18 cellular contexts compared by ENCODE assay signal in the genomic region with DNA sequence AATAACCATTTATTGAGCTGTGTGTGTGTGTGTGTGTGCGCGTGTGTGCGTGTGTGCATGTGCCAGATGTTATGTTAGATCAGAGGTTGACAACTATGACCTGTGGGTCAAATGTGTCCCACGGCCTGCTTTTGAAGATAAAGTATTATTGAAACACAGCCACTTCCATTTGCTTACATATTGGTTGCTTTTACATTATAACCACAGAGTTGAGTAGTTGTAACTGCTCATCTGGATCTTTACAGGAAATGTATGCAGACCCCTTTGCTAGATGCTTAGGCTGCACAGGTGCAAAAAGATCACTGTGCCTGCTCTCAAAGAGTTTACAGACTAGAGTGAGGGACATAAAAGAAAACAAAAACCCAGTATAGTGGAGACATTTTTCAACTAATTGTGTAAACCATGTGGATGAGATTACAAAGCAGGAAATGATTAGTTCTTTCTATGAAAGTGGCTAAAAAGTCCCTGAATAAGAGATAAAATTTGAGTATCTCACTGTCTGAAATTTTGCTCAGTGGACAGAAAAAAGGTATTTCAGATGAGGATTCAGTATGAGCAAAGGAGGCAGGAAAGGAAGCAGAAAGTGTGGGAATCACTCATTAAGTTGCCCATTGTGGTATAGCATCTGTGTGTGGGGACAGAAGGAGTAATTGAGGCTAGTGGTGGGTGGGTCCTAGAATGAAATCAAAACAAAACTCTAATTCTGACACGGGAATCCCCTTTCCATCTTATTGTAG.
DNase-seq lines count a peak whose midpoint lies in the region; ATAC-seq, FAIRE-seq and TF ChIP-seq lines count a peak whose summit lies in the region.
"Had no signal": no experiment of that assay in that cellular context is flagged by ENCODE, and none has a peak within 500 bp of the region (broad histone marks: within the 10 kb centered on the region; RNA-seq: fewer than 3 reads in every experiment).

No MANE protein-coding gene starts in this region.

- peaks cover 0 to 11% (median 0%) of the 10 kb centered on the region in 11 experiments; a peak in 2 of 22 replicates for H3K9me3 ChIP-seq in BLaER1 treated with 17β-estradiol and CSF1 and Interleukin-3, amounts not matched to agents 10 nM and 100 nM (replicated peaks in 1 of 11)
- H3K9me3 ChIP-seq in MM.1S (replicated peaks; ENCODE audit: insufficient read depth, low read length): no peaks in the 10 kb centered on the region
- H3K9me3 ChIP-seq: right atrium auricular region, thyroid gland had no signal

- no peaks in the 10 kb centered on the region for H3K79me2 ChIP-seq in MM.1S (ENCODE audit: low read length)

- no peaks in the 10 kb centered on the region for H3K27me3 ChIP-seq in BLaER1 treated with 17β-estradiol and CSF1 and Interleukin-3, amounts not matched to agents 10 nM and 100 nM
- no peaks in the 10 kb centered on the region for H3K27me3 ChIP-seq in MM.1S (replicated peaks; ENCODE audit: insufficient read depth, low read length)
- H3K27me3 ChIP-seq: neural progenitor cell, right atrium auricular region, thyroid gland had no signal

- ATAC-seq in GM18502 (IDR thresholded peaks at IDR 0.05; ENCODE audit: poor library complexity, unreplicated experiment): peak; percentile 57
- peak; percentile 56 for ATAC-seq in GM21717 (IDR thresholded peaks at IDR 0.05; ENCODE audit: unreplicated experiment)
- no peak for ATAC-seq in HG02571 (IDR thresholded peaks at IDR 0.05; ENCODE audit: unreplicated experiment)
- ATAC-seq: GM23338 had no signal

- H2AFZ ChIP-seq in MM.1S (ENCODE audit: low read length): 0 out of 2 replicates have a peak overlapping the region, but pooled peaks have one; percentile 1
- H2AFZ ChIP-seq: GM23338, neural progenitor cell had no signal

- H3K27ac ChIP-seq in BLaER1 treated with 17β-estradiol and CSF1 and Interleukin-3, amounts not matched to agents 10 nM and 100 nM: no peak overlapping the region
- H3K27ac ChIP-seq in MM.1S (ENCODE audit: low read length): peak overlapping the region; percentile 4; the same call in 1 of the 2 replicates
- H3K27ac ChIP-seq: neural progenitor cell, right atrium auricular region, thyroid gland had no signal

- intact Hi-C loops in posterior cingulate gyrus (cut with DNase I): no loop called here

- no peak overlapping the region for H3K9ac ChIP-seq in BLaER1 treated with 17β-estradiol and CSF1 and Interleukin-3, amounts not matched to agents 10 nM and 100 nM
- H3K9ac ChIP-seq in MM.1S (ENCODE audit: low read length): no peak overlapping the region
- H3K9ac ChIP-seq: neural progenitor cell had no signal

- H3K9me2 ChIP-seq in MM.1S (replicated peaks; ENCODE audit: insufficient read depth, low read length): no peaks in the 10 kb centered on the region

- no peak overlapping the region for H3K4me3 ChIP-seq in BLaER1 treated with 17β-estradiol and CSF1 and Interleukin-3, amounts not matched to agents 10 nM and 100 nM
- no peak overlapping the region for H3K4me3 ChIP-seq in MM.1S (ENCODE audit: low read length)
- H3K4me3 ChIP-seq: GM23338, neural progenitor cell, right atrium auricular region, thyroid gland had no signal

- no peaks in the 10 kb centered on the region for H3K36me3 ChIP-seq in BLaER1 treated with 17β-estradiol and CSF1 and Interleukin-3, amounts not matched to agents 10 nM and 100 nM
- H3K36me3 ChIP-seq in MM.1S (replicated peaks; ENCODE audit: insufficient read depth, low read length): no peaks in the 10 kb centered on the region
- H3K36me3 ChIP-seq: neural progenitor cell, right atrium auricular region, thyroid gland had no signal

- peak overlapping the region in 7 of 11 experiments; percentile 9 to 73 (median 40); a peak in 9 of 22 replicates for H3K4me2 ChIP-seq in BLaER1 treated with 17β-estradiol and CSF1 and Interleukin-3, amounts not matched to agents 10 nM and 100 nM
- peak overlapping the region; percentile 31 for H3K4me2 ChIP-seq in MM.1S (ENCODE audit: low read depth, low read length)
- H3K4me2 ChIP-seq: GM23338, neural progenitor cell had no signal

- peaks cover 0 to 34% (median 26%) of the 10 kb centered on the region in 10 experiments; a peak in 16 of 20 replicates for H3K4me1 ChIP-seq in BLaER1 treated with 17β-estradiol and CSF1 and Interleukin-3, amounts not matched to agents 10 nM and 100 nM
- H3K4me1 ChIP-seq in MM.1S (ENCODE audit: low read length): peaks cover 14% of the 10 kb centered on the region
- H3K4me1 ChIP-seq: neural progenitor cell, right atrium auricular region, thyroid gland had no signal

- FAIRE-seq in urothelium cell line (lab: Jason Lieb, UNC): no peak

- H3F3A ChIP-seq in MM.1S (ENCODE audit: insufficient read depth, low read length): 0 out of 2 replicates have a peak, but pooled peaks cover 3% of the 10 kb centered on the region

- TF ChIP-seq CTCF in MM.1S (IDR thresholded peaks at IDR 0.05; ENCODE audit: low read length): no peak

- no peaks in the 10 kb centered on the region for H4K20me1 ChIP-seq in BLaER1 treated with 17β-estradiol and CSF1 and Interleukin-3, amounts not matched to agents 10 nM and 100 nM
- no peaks in the 10 kb centered on the region for H4K20me1 ChIP-seq in MM.1S (ENCODE audit: insufficient read depth, low read length)

- DNase-seq in MM.1S (peak; percentile 29), posterior cingulate gyrus (no peak), urothelium cell line (ENCODE audit: low spot score) (no peak)
- no peak for DNase-seq in central memory CD4-positive, alpha-beta T cell
- DNase-seq: activated CD4-positive, alpha-beta T cell treated with anti-CD3 and anti-CD28 coated beads, Interleukin-2, amount 50 U/mL, for 4 hours; activated naive CD4-positive, alpha-beta T cell; cortex of kidney; immature natural killer cell; NCI-H187; NCI-H526 treated with DMSO at 0.1 percent for 48 hours; thyroid gland had no signal
